In genomic region chr5:10521466-10522223, GRCh38 we compare ENCODE assay signal across 13 cellular contexts. TPM values are rescaled to one million over a fixed set of nuclear protein-coding genes. Genes with fewer than 3 reads are reported as not detected.
A peak's percentile ranks its signal among the peaks of the same experiment; 100 is the strongest.
DNase-seq lines count a peak whose midpoint lies in the region; ATAC-seq, FAIRE-seq and TF ChIP-seq lines count a peak whose summit lies in the region.
"Had no signal": no experiment of that assay in that cellular context is flagged by ENCODE, and none has a peak within 500 bp of the region (broad histone marks: within the 10 kb centered on the region; RNA-seq: fewer than 3 reads in every experiment).

No MANE protein-coding gene starts in this region.

- no peaks in the 10 kb centered on the region for H3K79me2 ChIP-seq in keratinocyte (ENCODE audit: control insufficient read depth, insufficient read depth, low read length)
- H3K79me2 ChIP-seq: hepatocyte had no signal

- TF ChIP-seq EP300 in transverse colon (IDR thresholded peaks at IDR 0.05; ENCODE audit: low read depth) = no peak

- H3K4me1 ChIP-seq in keratinocyte (ENCODE audit: control insufficient read depth, extremely low read depth, insufficient read depth, low read length) (no peaks in the 10 kb centered on the region), transverse colon (no peaks in the 10 kb centered on the region)

- in situ Hi-C loops in GM13977 (cut with MboI; ENCODE audit: low pct_unique_long_range_greater_than_20kb, low sequenced_read_pairs, unreplicated experiment) = no loop called here
- in situ Hi-C loops in transverse colon (cut with MboI; ENCODE audit: low pct_ligation_motif_present in 1 of 4, low pct_unique_long_range_greater_than_20kb in 1 of 4, low sequenced_read_pairs in 3 of 4) = no loop called here
- in situ Hi-C loops in KBM-7 (cut with MboI; ENCODE audit: low pct_unique_long_range_greater_than_20kb, low sequenced_read_pairs) = no loop called here

- dilution Hi-C loops in keratinocyte (cut with MboI; ENCODE audit: extremely low pct_ligation_motif_present, low sequenced_read_pairs) = no loop called here

- ATAC-seq in HG03460 (IDR thresholded peaks at IDR 0.05; ENCODE audit: unreplicated experiment) = no peak
- ATAC-seq: stimulated activated memory B cell treated with anti-CD40 and anti-IgM and Interleukin-4, amounts not matched to agents 10 μg/mL and 1 μg/mL and 100 μg/mL, for 72 hours had no signal

- 88% methylated on average over 14 of the region's 14 CpGs; no CpG with 5 or more reads in 1 of the 2 donors for WGBS in transverse colon (ENCODE audit: low coverage in 1 of 2), 2 donors

- DNase-seq in CD14-positive monocyte (ENCODE audit: low spot score) (no peak), GM13977 (ENCODE audit: low spot score) (no peak), WERI-Rb-1 (peak; percentile 58), keratinocyte (ENCODE audit: low read depth, low spot score) (no peak), transverse colon (no peak), KBM-7 (no peak), NCI-H1436 (lab: John Stamatoyannopoulos, UW) (no peak)
- DNase-seq: NCI-H1694 had no signal

- H3K27ac ChIP-seq in WERI-Rb-1 = no peak overlapping the region
- no peak overlapping the region for H3K27ac ChIP-seq in keratinocyte (ENCODE audit: control insufficient read depth, insufficient read depth, low read length)
- H3K27ac ChIP-seq in transverse colon = no peak overlapping the region
- H3K27ac ChIP-seq: hepatocyte had no signal

- no peaks in the 10 kb centered on the region for H3K27me3 ChIP-seq in WERI-Rb-1 (ENCODE audit: insufficient read depth, low read depth, severe bottlenecking)
- no peaks in the 10 kb centered on the region for H3K27me3 ChIP-seq in keratinocyte (ENCODE audit: control insufficient read depth, extremely low read depth, insufficient read depth, low read length)
- H3K27me3 ChIP-seq in transverse colon = no peaks in the 10 kb centered on the region
- H3K27me3 ChIP-seq: hepatocyte had no signal

- H2AFZ ChIP-seq in keratinocyte (ENCODE audit: control insufficient read depth, low read length) = no peak overlapping the region
- H2AFZ ChIP-seq: hepatocyte had no signal

- no peak overlapping the region for H3K9ac ChIP-seq in keratinocyte (ENCODE audit: control insufficient read depth, extremely low read depth, insufficient read depth, low read length)

- peak overlapping the region in 1 of 7 donors; percentile 23 for H3K27ac Mint-ChIP-seq in CD14-positive monocyte
- H3K27ac Mint-ChIP-seq: stimulated activated memory B cell treated with anti-CD40 and anti-IgM and Interleukin-4, amounts not matched to agents 10 μg/mL and 1 μg/mL and 100 μg/mL, for 72 hours had no signal

- no peak overlapping the region for H3K4me2 ChIP-seq in keratinocyte (ENCODE audit: control insufficient read depth, extremely low read depth, insufficient read depth, low read depth, low read length)
- H3K4me2 ChIP-seq: hepatocyte had no signal

- H3K4me3 ChIP-seq in WERI-Rb-1 (ENCODE audit: low read depth, low read length) (no peak overlapping the region), keratinocyte (ENCODE audit: control insufficient read depth in 2 of 3, extremely low read depth in 1 of 3, insufficient read depth in 2 of 3, low read depth in 1 of 3, low read length in 3 of 3) (no peak overlapping the region), transverse colon (no peak overlapping the region)
- H3K4me3 ChIP-seq: hepatocyte had no signal

- H3K9me3 Mint-ChIP-seq in CD14-positive monocyte = peaks cover 8 to 19% (median 11%) of the 10 kb centered on the region in 7 donors

- peaks cover 0 to 5% (median 0%) of the 10 kb centered on the region in 3 donors for H3K27me3 Mint-ChIP-seq in CD14-positive monocyte (ENCODE audit: low read depth in 3 of 3)
- H3K27me3 Mint-ChIP-seq: stimulated activated memory B cell treated with anti-CD40 and anti-IgM and Interleukin-4, amounts not matched to agents 10 μg/mL and 1 μg/mL and 100 μg/mL, for 72 hours had no signal

- intact Hi-C loops in CD14-positive monocyte (cut with micrococcal nuclease) = no loop called here
- intact Hi-C loops in transverse colon (cut with DNase I; ENCODE audit: low total_unique reads) = no loop called here

- H3K36me3 Mint-ChIP-seq in CD14-positive monocyte = peaks cover 0 to 4% of the 10 kb centered on the region in 2 donors
- H3K36me3 Mint-ChIP-seq: stimulated activated memory B cell treated with anti-CD40 and anti-IgM and Interleukin-4, amounts not matched to agents 10 μg/mL and 1 μg/mL and 100 μg/mL, for 72 hours had no signal

- H3K9me3 ChIP-seq in WERI-Rb-1 (ENCODE audit: severe bottlenecking) = peaks cover 21% of the 10 kb centered on the region
- peaks cover 3% of the 10 kb centered on the region for H3K9me3 ChIP-seq in keratinocyte (ENCODE audit: control insufficient read depth, low read depth, low read length)
- H3K9me3 ChIP-seq in transverse colon = no peaks in the 10 kb centered on the region

- no peak overlapping the region for H3K4me3 Mint-ChIP-seq in CD14-positive monocyte
- H3K4me3 Mint-ChIP-seq: stimulated activated memory B cell treated with anti-CD40 and anti-IgM and Interleukin-4, amounts not matched to agents 10 μg/mL and 1 μg/mL and 100 μg/mL, for 72 hours had no signal

- TF ChIP-seq CTCF in CD14-positive monocyte (IDR thresholded peaks at IDR 0.05) = peak; percentile 68
- peak; percentile 48 for TF ChIP-seq CTCF in GM13977 (IDR thresholded peaks at IDR 0.05; ENCODE audit: extremely low read depth, insufficient read depth, missing control alignments)
- peak; percentile 83 for TF ChIP-seq CTCF in WERI-Rb-1 (IDR thresholded peaks at IDR 0.05; ENCODE audit: low read depth, low read length)
- TF ChIP-seq CTCF in keratinocyte (optimal IDR thresholded peaks at IDR 0.05 in 1 of 3, IDR thresholded peaks at IDR 0.05 in 1 of 3, conservative IDR thresholded peaks at IDR 0.05 in 1 of 3; ENCODE audit: extremely low read depth in 1 of 3, insufficient read depth in 2 of 3, low read length in 3 of 3) = peak; percentile 47 to 60 (median 50)
- TF ChIP-seq CTCF in transverse colon (IDR thresholded peaks at IDR 0.05) = no peak

- H3K36me3 ChIP-seq in WERI-Rb-1 = no peaks in the 10 kb centered on the region
- H3K36me3 ChIP-seq in keratinocyte (ENCODE audit: control insufficient read depth in 2 of 2, extremely low read depth in 1 of 2, insufficient read depth in 2 of 2, low read length in 2 of 2) = no peaks in the 10 kb centered on the region
- H3K36me3 ChIP-seq in transverse colon = no peaks in the 10 kb centered on the region

- FAIRE-seq in keratinocyte (lab: Jason Lieb, UNC) = no peak
- FAIRE-seq: colon, G401.6 had no signal

- TF ChIP-seq POLR2A in transverse colon (IDR thresholded peaks at IDR 0.05) = no peak

- H4K20me1 ChIP-seq in keratinocyte (ENCODE audit: control insufficient read depth, extremely low read depth, insufficient read depth, low read length) = no peaks in the 10 kb centered on the region

- H3K9me1 ChIP-seq in keratinocyte (ENCODE audit: control insufficient read depth, extremely low read depth, insufficient read depth, low read length) = no peaks in the 10 kb centered on the region

- peaks cover 13% of the 10 kb centered on the region for H3K4me1 Mint-ChIP-seq in CD14-positive monocyte

RNA-seq across cellular contexts. Expression of gene ANKRD33B, which starts 42.2 kb away (rescaled TPM):
- not detected for polyA plus RNA-seq in CD14-positive monocyte
- polyA plus RNA-seq in keratinocyte = 0.97 to 2.0 TPM (median 1.9 TPM) in 3 replicates
- 0.46 TPM for polyA plus RNA-seq in keratinocyte (2011; ENCODE audit: low read depth)
- 1.2 and 1.4 TPM in 2 replicates for polyA plus RNA-seq in keratinocyte (2011; cell fraction: cytosol; rRNA removed)
- polyA plus RNA-seq in keratinocyte (2011; cell fraction: nucleus; rRNA removed) = 3.9 and 4.2 TPM in 2 replicates
- polyA plus RNA-seq in keratinocyte (2012; ENCODE audit: low replicate concordance) = 0.82 and 2.5 TPM in 2 replicates
- polyA minus RNA-seq in keratinocyte = 3.3 to 7.7 TPM (median 6.4 TPM) in 3 replicates
- 4.0 TPM for polyA minus RNA-seq in keratinocyte (2011; cell fraction: cytosol; rRNA and poly(A)+ RNA removed)
- polyA minus RNA-seq in keratinocyte (2011; cell fraction: nucleus; rRNA and poly(A)+ RNA removed) = 6.0 and 8.5 TPM in 2 replicates
- 1 to 10 TPM in 3 of 4 donors, under 1 TPM in 1; 0.20 to 3.2 (median 1.4) TPM for total RNA-seq in transverse colon

Comparison
In these comparisons a context has a peak if more than half of its experiments do, and no peak if none do; other contexts are left out.
1. CTCF ChIP-seq: peak in CD14-positive monocyte (single experiment), GM13977 (single experiment), WERI-Rb-1 (single experiment) and keratinocyte (3 of 3); none in transverse colon (0 of 5).